In genomic region chr4:181604546-181604945, GRCh38 we compare ENCODE assay signal across 33 cellular contexts.
"Had no signal": no experiment of that assay in that cellular context is flagged by ENCODE, and none has a peak within 500 bp of the region (broad histone marks: within the 10 kb centered on the region; RNA-seq: fewer than 3 reads in every experiment).

No MANE protein-coding gene starts in this region.

- DNase-seq: activated B cell treated with CpG ODN at 0.5 μM for 24 hours; activated CD4-positive, alpha-beta memory T cell treated with anti-CD3 and anti-CD28 coated beads for 36 hours; activated CD4-positive, alpha-beta T cell treated with anti-CD3 and anti-CD28 coated beads for 4 hours; activated CD4-positive, alpha-beta T cell treated with anti-CD3 and anti-CD28 coated beads, Interleukin-2, amount 10 ng/mL, durations not matched to agents 24 days and 14 days; activated CD4-positive, alpha-beta T cell treated with anti-CD3 and anti-CD28 coated beads, Interleukin-2, amount 50 U/mL, for 1 hour; activated CD4-positive, alpha-beta T cell treated with anti-CD3 and anti-CD28 coated beads, Interleukin-2, amount 50 U/mL, for 4 hours; activated CD4-positive, CD25-positive, alpha-beta regulatory T cell treated with anti-CD3 and anti-CD28 coated beads, Interleukin-2, amount 50 U/mL, for 72 hours; activated CD8-positive, alpha-beta memory T cell treated with anti-CD3 and anti-CD28 coated beads, Interleukin-2, amount 50 U/mL, for 4 hours; activated CD8-positive, alpha-beta T cell treated with anti-CD3 and anti-CD28 coated beads for 36 hours; activated effector memory CD4-positive, alpha-beta T cell treated with anti-CD3 and anti-CD28 coated beads, Interleukin-2, amount 50 U/mL, for 16 hours; activated gamma-delta T cell treated with Interleukin-2 at 50 U/mL for 16 hours; activated naive CD4-positive, alpha-beta T cell; activated naive CD4-positive, alpha-beta T cell treated with anti-CD3 and anti-CD28 coated beads for 36 hours; activated naive CD4-positive, alpha-beta T cell treated with anti-CD3 and anti-CD28 coated beads, Interleukin-2, amount 50 U/mL, for 16 hours; activated naive CD8-positive, alpha-beta T cell treated with anti-CD3 and anti-CD28 coated beads for 36 hours; activated T-cell treated with anti-CD3 and anti-CD28 coated beads for 4 hours; activated T-cell treated with anti-CD3 and anti-CD28 coated beads, Interleukin-2, amount 50 U/mL, for 1 hour; activated T-cell treated with anti-CD3 and anti-CD28 coated beads, Interleukin-2, amount 50 U/mL, for 4 hours; activated T-cell treated with anti-CD3 and anti-CD28 coated beads, Interleukin-2, amount 50 U/mL, for 72 hours; adrenal gland; amniotic stem cell; aorta; body of pancreas; brain microvascular endothelial cell; caudate nucleus; cerebellar nuclear complex; T-cell; T-helper 17 cell; T1000 had no signal

- H3K9me3 ChIP-seq: adrenal gland, body of pancreas had no signal

- H3K4me1 ChIP-seq: adrenal gland, body of pancreas had no signal

- H3K36me3 ChIP-seq: adrenal gland, brain microvascular endothelial cell, cardiac muscle cell had no signal

- ATAC-seq: activated CD8-positive, alpha-beta T cell treated with anti-CD3 and anti-CD28 coated beads for 36 hours; activated naive CD4-positive, alpha-beta T cell treated with anti-CD3 and anti-CD28 coated beads, Interleukin-2, amount 50 U/mL, for 72 hours; activated T-cell treated with anti-CD3 and anti-CD28 coated beads, Interleukin-2, amount 50 U/mL, for 4 hours; activated T-cell treated with anti-CD3 and anti-CD28 coated beads, Interleukin-2, amount 50 U/mL, for 72 hours; activated T-helper 17 cell treated with anti-CD3 and anti-CD28 coated beads, Interleukin-2, amount 50 U/mL, for 72 hours; body of pancreas; T-cell; T-helper 17 cell had no signal

- H3K27me3 ChIP-seq: adrenal gland, body of pancreas, brain microvascular endothelial cell had no signal

- H3K27ac ChIP-seq: adrenal gland, body of pancreas, brain microvascular endothelial cell, cardiac muscle cell, VCaP had no signal

- H3K4me3 ChIP-seq: adrenal gland, body of pancreas, cardiac muscle cell had no signal
